ENCODE assay signal across 8 cellular contexts in the genomic region with DNA sequence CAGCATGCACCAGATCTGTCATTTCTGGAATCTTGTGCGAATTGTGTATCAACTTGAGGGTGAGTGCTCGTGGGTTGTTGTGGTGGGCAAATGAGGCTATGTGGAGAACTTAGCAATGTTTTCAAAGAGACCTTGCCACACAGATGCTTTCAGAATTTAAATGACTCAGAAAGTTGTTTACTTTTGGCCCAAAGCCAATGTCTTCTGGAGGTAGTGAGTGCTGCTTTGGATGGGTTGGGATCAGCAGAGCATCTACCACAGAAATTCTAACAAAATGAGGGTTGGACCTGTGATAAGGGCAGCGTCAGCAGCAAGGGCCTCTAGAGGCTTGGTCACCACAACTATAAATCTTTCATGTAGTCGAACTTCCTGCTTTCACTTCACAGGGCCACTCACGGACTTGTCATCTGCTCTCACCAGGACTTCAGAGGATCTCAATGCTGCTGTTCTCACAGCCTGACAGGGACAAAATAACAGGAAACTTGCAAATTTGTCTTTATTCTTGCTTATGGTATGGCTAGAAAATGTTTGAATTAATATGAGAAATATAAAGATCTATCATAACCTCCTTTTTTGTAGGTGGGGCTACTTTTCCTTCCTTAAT.
A peak's percentile ranks its signal among the peaks of the same experiment; 100 is the strongest.
DNase-seq lines count a peak whose midpoint lies in the region; ATAC-seq and TF ChIP-seq lines count a peak whose summit lies in the region.

No MANE protein-coding gene starts in this region.

- H3K9me2 ChIP-seq in Loucy (replicated peaks; ENCODE audit: low read depth, low read length) (no peaks in the 10 kb centered on the region), GM23338 (ENCODE audit: insufficient read depth) (0 out of 2 replicates have a peak, but pooled peaks cover 3% of the 10 kb centered on the region)

- H3K9ac ChIP-seq in Loucy (ENCODE audit: low read depth, low read length, poor library complexity, severe bottlenecking) = no peak overlapping the region

- peaks cover 5% of the 10 kb centered on the region for H3K4me1 ChIP-seq in Loucy (ENCODE audit: insufficient read depth, low read length, poor library complexity, severe bottlenecking)
- H3K4me1 ChIP-seq in GM23338 (ENCODE audit: insufficient read depth) = no peaks in the 10 kb centered on the region

- H4K20me1 ChIP-seq in Loucy (ENCODE audit: insufficient read depth, low read length, poor library complexity, severe bottlenecking) (no peaks in the 10 kb centered on the region), GM23338 (replicated peaks; ENCODE audit: insufficient read depth) (no peaks in the 10 kb centered on the region)

- H3K27me3 ChIP-seq in Loucy (ENCODE audit: insufficient read depth, low read length, poor library complexity, severe bottlenecking) (no peaks in the 10 kb centered on the region), GM23338 (ENCODE audit: insufficient read depth) (no peaks in the 10 kb centered on the region)

- no peak overlapping the region for H3K27ac ChIP-seq in GM23338 (ENCODE audit: low read depth)

- intact Hi-C loops in activated T-helper 1 cell treated with anti-CD3 and anti-CD28 coated beads, Interleukin-12 subunit alpha, Interleukin-12 subunit beta, Interleukin-2, Interleukin-4 antibody, amounts not matched to agents 30 ng/mL and 10 ng/mL and 1 ng/mL, durations not matched to agents 14 hours and 24 hours and 36 hours (cut with micrococcal nuclease) = loop anchor here (1.0 to 2.0 kb wide), 3 partner anchors 16 to 176 kb away; partner anchors contain the start of gene DACT1

- peak; percentile 71 for DNase-seq in AG08396 (ENCODE audit: low spot score)
- DNase-seq in GM12865 (ENCODE audit: low read depth) = peak; percentile 89
- peak; percentile 83 for DNase-seq in HFF-Myc (ENCODE audit: extremely low read depth, low read depth)
- DNase-seq in activated T-helper 1 cell treated with anti-CD3 and anti-CD28 coated beads, Interleukin-12 subunit alpha, Interleukin-12 subunit beta, Interleukin-2, Interleukin-4 antibody, amounts not matched to agents 30 ng/mL and 10 ng/mL and 1 ng/mL, durations not matched to agents 14 hours and 24 hours and 36 hours (ENCODE audit: low spot score) = peak; percentile 14
- DNase-seq in medulla oblongata (ENCODE audit: extremely low spot score) = peak; percentile 66
- DNase-seq in NCI-H1092 (lab: John Stamatoyannopoulos, UW) = no peak
- no peak for DNase-seq in GM23338 (ENCODE audit: low spot score)

- no peaks in the 10 kb centered on the region for H3K9me3 ChIP-seq in Loucy (ENCODE audit: insufficient read depth, low read depth, low read length)

- H3K4me1 Mint-ChIP-seq in activated T-helper 1 cell treated with anti-CD3 and anti-CD28 coated beads, Interleukin-12 subunit alpha, Interleukin-12 subunit beta, Interleukin-2, Interleukin-4 antibody, amounts not matched to agents 30 ng/mL and 10 ng/mL and 1 ng/mL, durations not matched to agents 14 hours and 24 hours and 36 hours (ENCODE audit: low read depth) = peaks cover 15% of the 10 kb centered on the region
- H3K4me1 Mint-ChIP-seq in GM23338 = peaks cover 10% of the 10 kb centered on the region; the same call in 2 of the 3 replicates

- no peaks in the 10 kb centered on the region for H3F3A ChIP-seq in Loucy (ENCODE audit: low read depth)
- no peaks in the 10 kb centered on the region for H3F3A ChIP-seq in GM23338 (replicated peaks; ENCODE audit: low read depth)

- H3K9me3 Mint-ChIP-seq in activated T-helper 1 cell treated with anti-CD3 and anti-CD28 coated beads, Interleukin-12 subunit alpha, Interleukin-12 subunit beta, Interleukin-2, Interleukin-4 antibody, amounts not matched to agents 30 ng/mL and 10 ng/mL and 1 ng/mL, durations not matched to agents 14 hours and 24 hours and 36 hours = no peaks in the 10 kb centered on the region
- no peaks in the 10 kb centered on the region for H3K9me3 Mint-ChIP-seq in GM23338

- no peak overlapping the region for H3K4me3 ChIP-seq in GM12865 (ENCODE audit: low read depth, low read length)
- no peak overlapping the region for H3K4me3 ChIP-seq in HFF-Myc (replicated peaks; ENCODE audit: low read depth, low read length)
- H3K4me3 ChIP-seq in Loucy (ENCODE audit: low read length, poor library complexity, severe bottlenecking) = peak overlapping the region; percentile 48
- no peak overlapping the region for H3K4me3 ChIP-seq in GM23338

- no peaks in the 10 kb centered on the region for H3K79me2 ChIP-seq in Loucy (ENCODE audit: insufficient read depth, low read length)
- no peaks in the 10 kb centered on the region for H3K79me2 ChIP-seq in GM23338 (replicated peaks; ENCODE audit: insufficient read depth)

- peak overlapping the region; percentile 3 for H3K4me3 Mint-ChIP-seq in activated T-helper 1 cell treated with anti-CD3 and anti-CD28 coated beads, Interleukin-12 subunit alpha, Interleukin-12 subunit beta, Interleukin-2, Interleukin-4 antibody, amounts not matched to agents 30 ng/mL and 10 ng/mL and 1 ng/mL, durations not matched to agents 14 hours and 24 hours and 36 hours
- H3K4me3 Mint-ChIP-seq in GM23338 = no peak overlapping the region

- peak overlapping the region; percentile 67; the same call in 1 of the 2 replicates for H2AFZ ChIP-seq in Loucy (ENCODE audit: low read length)
- no peak overlapping the region; the same call in 1 of the 2 replicates for H2AFZ ChIP-seq in GM23338

- H3K36me3 ChIP-seq in Loucy (ENCODE audit: insufficient read depth, low read length) (no peaks in the 10 kb centered on the region), GM23338 (ENCODE audit: insufficient read depth) (no peaks in the 10 kb centered on the region)

- no peaks in the 10 kb centered on the region for H3K36me3 Mint-ChIP-seq in activated T-helper 1 cell treated with anti-CD3 and anti-CD28 coated beads, Interleukin-12 subunit alpha, Interleukin-12 subunit beta, Interleukin-2, Interleukin-4 antibody, amounts not matched to agents 30 ng/mL and 10 ng/mL and 1 ng/mL, durations not matched to agents 14 hours and 24 hours and 36 hours (ENCODE audit: low read depth)
- H3K36me3 Mint-ChIP-seq in GM23338 (ENCODE audit: low read depth) = no peaks in the 10 kb centered on the region

- H3K4me2 ChIP-seq in Loucy (ENCODE audit: low read depth, low read length, poor library complexity, severe bottlenecking) (peak overlapping the region; percentile 40), GM23338 (no peak overlapping the region)

- peak overlapping the region; percentile 5 for H3K27ac Mint-ChIP-seq in activated T-helper 1 cell treated with anti-CD3 and anti-CD28 coated beads, Interleukin-12 subunit alpha, Interleukin-12 subunit beta, Interleukin-2, Interleukin-4 antibody, amounts not matched to agents 30 ng/mL and 10 ng/mL and 1 ng/mL, durations not matched to agents 14 hours and 24 hours and 36 hours
- no peak overlapping the region for H3K27ac Mint-ChIP-seq in GM23338

- no peak for ATAC-seq in GM23338

- peaks cover 3% of the 10 kb centered on the region for H3K27me3 Mint-ChIP-seq in activated T-helper 1 cell treated with anti-CD3 and anti-CD28 coated beads, Interleukin-12 subunit alpha, Interleukin-12 subunit beta, Interleukin-2, Interleukin-4 antibody, amounts not matched to agents 30 ng/mL and 10 ng/mL and 1 ng/mL, durations not matched to agents 14 hours and 24 hours and 36 hours (ENCODE audit: insufficient read depth)
- H3K27me3 Mint-ChIP-seq in GM23338 (ENCODE audit: insufficient read depth, low read depth, poor library complexity) = no peaks in the 10 kb centered on the region

- TF ChIP-seq CTCF in GM12865 (IDR thresholded peaks at IDR 0.05; ENCODE audit: insufficient read depth, low read depth, low read length, missing control alignments) (no peak), HFF-Myc (IDR thresholded peaks at IDR 0.05; ENCODE audit: low read depth, low read length, missing control alignments) (no peak), Loucy (conservative IDR thresholded peaks at IDR 0.05; ENCODE audit: low read length) (no peak), GM23338 (conservative IDR thresholded peaks at IDR 0.05; ENCODE audit: low read depth in 2 of 2) (no peak)

TF ChIP-seq in GM23338, 12 proteins besides CTCF, POLR2A, EP300 and RAD21 (continues in another document):
- TF ChIP-seq ETS1 (IDR thresholded peaks at IDR 0.05) (no peak), EZH2phosphoT487 (IDR thresholded peaks at IDR 0.05; ENCODE audit: unreplicated experiment) (no peak), CREB1 (CRISPR knock-in tag; IDR thresholded peaks at IDR 0.05; ENCODE audit: low read depth) (no peak), REST (IDR thresholded peaks at IDR 0.05; ENCODE audit: unreplicated experiment) (no peak), ZNF331 (CRISPR knock-in tag; IDR thresholded peaks at IDR 0.05; ENCODE audit: low read depth) (no peak), STAT1 (IDR thresholded peaks at IDR 0.05; ENCODE audit: unreplicated experiment) (no peak)

Comparison
In these comparisons a context has a peak if more than half of its experiments do, and no peak if none do; other contexts are left out.
1. DNase-seq: peak in AG08396 (single experiment), GM12865 (single experiment), HFF-Myc (single experiment), activated T-helper 1 cell treated with anti-CD3 and anti-CD28 coated beads, Interleukin-12 subunit alpha, Interleukin-12 subunit beta, Interleukin-2, Interleukin-4 antibody, amounts not matched to agents 30 ng/mL and 10 ng/mL and 1 ng/mL, durations not matched to agents 14 hours and 24 hours and 36 hours (single experiment) and medulla oblongata (single experiment); none in NCI-H1092 (single experiment) and GM23338 (single experiment).